ENCODE assay signal across 16 cellular contexts in genomic region chr18:9927392-9928063, GRCh38. TPM values are rescaled to one million over a fixed set of nuclear protein-coding genes. Genes with fewer than 3 reads are reported as not detected.
DNase-seq lines count a peak whose midpoint lies in the region; ATAC-seq, FAIRE-seq and TF ChIP-seq lines count a peak whose summit lies in the region.
"Had no signal": no experiment of that assay in that cellular context is flagged by ENCODE, and none has a peak within 500 bp of the region (broad histone marks: within the 10 kb centered on the region; RNA-seq: fewer than 3 reads in every experiment).

No MANE protein-coding gene starts in this region.

- no peak for DNase-seq in activated CD8-positive, alpha-beta T cell treated with anti-CD3 and anti-CD28 coated beads for 36 hours
- DNase-seq in activated CD8-positive, alpha-beta T cell treated with anti-CD3 and anti-CD28 coated beads, Interleukin-2, amount 10 ng/mL, durations not matched to agents 7 days and 5 days: no peak
- no peak for DNase-seq in Karpas-422
- no peak for DNase-seq in astrocyte (ENCODE audit: low read depth)
- no peak for DNase-seq in neural progenitor cell (ENCODE audit: low spot score)
- DNase-seq in posterior vena cava (ENCODE audit: low spot score): no peak
- DNase-seq in GM03348 (ENCODE audit: low spot score): no peak
- DNase-seq in NCI-H1105 treated with DMSO at 0.1 percent for 48 hours (lab: John Stamatoyannopoulos, UW): no peak
- DNase-seq: heart left ventricle, NCI-H1694, NCI-H524, T-helper 1 cell had no signal

- peak overlapping the region; percentile 63 for H3K27ac Mint-ChIP-seq in activated CD8-positive, alpha-beta T cell treated with anti-CD3 and anti-CD28 coated beads for 36 hours
- no peak overlapping the region for H3K27ac Mint-ChIP-seq in activated CD8-positive, alpha-beta T cell treated with anti-CD3 and anti-CD28 coated beads, Interleukin-2, amount 10 ng/mL, durations not matched to agents 7 days and 5 days
- H3K27ac Mint-ChIP-seq in astrocyte (ENCODE audit: unreplicated experiment): peak overlapping the region; percentile 34
- no peak overlapping the region for H3K27ac Mint-ChIP-seq in neural progenitor cell

- POLR2A ChIA-PET in activated CD8-positive, alpha-beta T cell treated with anti-CD3 and anti-CD28 coated beads for 36 hours (lab: Charles Lee): interaction anchor here (0.8 to 1.5 kb wide), 3 partner anchors 13 to 15 kb away, joined by 3 to 4 read pairs (median 4); partner anchors contain the start of gene VAPA
- POLR2A ChIA-PET in activated CD8-positive, alpha-beta T cell treated with anti-CD3 and anti-CD28 coated beads, Interleukin-2, amount 10 ng/mL, durations not matched to agents 7 days and 5 days (lab: Charles Lee): no interaction called here

- H3K4me1 Mint-ChIP-seq in activated CD8-positive, alpha-beta T cell treated with anti-CD3 and anti-CD28 coated beads for 36 hours (ENCODE audit: low read depth): peaks cover 73% of the 10 kb centered on the region
- H3K4me1 Mint-ChIP-seq in activated CD8-positive, alpha-beta T cell treated with anti-CD3 and anti-CD28 coated beads, Interleukin-2, amount 10 ng/mL, durations not matched to agents 7 days and 5 days (ENCODE audit: low read depth): peaks cover 43% of the 10 kb centered on the region
- H3K4me1 Mint-ChIP-seq in astrocyte (ENCODE audit: low read depth, unreplicated experiment): peaks cover 52% of the 10 kb centered on the region
- H3K4me1 Mint-ChIP-seq in neural progenitor cell: peaks cover 13% of the 10 kb centered on the region

- H3K27ac ChIP-seq in Karpas-422 (ENCODE audit: low read length): peak overlapping the region; percentile 2; the same call in 1 of the 2 replicates
- H3K27ac ChIP-seq in astrocyte (ENCODE audit: low read depth, low read length): no peak overlapping the region
- H3K27ac ChIP-seq in neural progenitor cell: no peak overlapping the region
- H3K27ac ChIP-seq: suprapubic skin had no signal

- intact Hi-C loops in activated CD8-positive, alpha-beta T cell treated with anti-CD3 and anti-CD28 coated beads for 36 hours (cut with micrococcal nuclease): no loop called here
- intact Hi-C loops in posterior vena cava (cut with DNase I): loop anchor here in 1 of 2 donors (10.0 kb wide), 1 partner anchor 103 kb away; no protein-coding TSS in a partner anchor

- no peaks in the 10 kb centered on the region for H3K9me3 Mint-ChIP-seq in activated CD8-positive, alpha-beta T cell treated with anti-CD3 and anti-CD28 coated beads for 36 hours
- H3K9me3 Mint-ChIP-seq in activated CD8-positive, alpha-beta T cell treated with anti-CD3 and anti-CD28 coated beads, Interleukin-2, amount 10 ng/mL, durations not matched to agents 7 days and 5 days (ENCODE audit: insufficient read depth): no peaks in the 10 kb centered on the region
- H3K9me3 Mint-ChIP-seq in astrocyte (ENCODE audit: unreplicated experiment): no peaks in the 10 kb centered on the region
- H3K9me3 Mint-ChIP-seq in neural progenitor cell: no peaks in the 10 kb centered on the region

- H4K20me1 ChIP-seq in Karpas-422 (ENCODE audit: insufficient read depth, low read depth, low read length): peaks cover 45% of the 10 kb centered on the region
- peaks cover 90% of the 10 kb centered on the region for H4K20me1 ChIP-seq in astrocyte (ENCODE audit: insufficient read depth, low read length)
- peaks cover 81% of the 10 kb centered on the region for H4K20me1 ChIP-seq in neural progenitor cell (ENCODE audit: low read depth)

- H3K4me3 ChIP-seq in Karpas-422 (ENCODE audit: low read length) (no peak overlapping the region), astrocyte (ENCODE audit: insufficient read depth, low read depth, low read length) (no peak overlapping the region), neural progenitor cell (no peak overlapping the region)
- H3K4me3 ChIP-seq: heart left ventricle, suprapubic skin had no signal

- H3K27me3 Mint-ChIP-seq in activated CD8-positive, alpha-beta T cell treated with anti-CD3 and anti-CD28 coated beads for 36 hours: no peaks in the 10 kb centered on the region
- no peaks in the 10 kb centered on the region for H3K27me3 Mint-ChIP-seq in activated CD8-positive, alpha-beta T cell treated with anti-CD3 and anti-CD28 coated beads, Interleukin-2, amount 10 ng/mL, durations not matched to agents 7 days and 5 days (ENCODE audit: low read depth)
- H3K27me3 Mint-ChIP-seq in astrocyte (ENCODE audit: low read depth, unreplicated experiment): no peaks in the 10 kb centered on the region
- H3K27me3 Mint-ChIP-seq in neural progenitor cell (ENCODE audit: insufficient read depth, low read depth): peaks cover 2% of the 10 kb centered on the region

- ATAC-seq in activated CD8-positive, alpha-beta T cell treated with anti-CD3 and anti-CD28 coated beads for 36 hours: no peak
- no peak for ATAC-seq in activated CD8-positive, alpha-beta T cell treated with anti-CD3 and anti-CD28 coated beads, Interleukin-2, amount 10 ng/mL, durations not matched to agents 7 days and 5 days
- ATAC-seq: heart left ventricle had no signal

- H3K9ac ChIP-seq in Karpas-422 (ENCODE audit: low read length): no peak overlapping the region
- H3K9ac ChIP-seq in astrocyte (ENCODE audit: low read length): no peak overlapping the region
- H3K9ac ChIP-seq in neural progenitor cell: no peak overlapping the region

- no peak for FAIRE-seq in astrocyte (lab: Jason Lieb, UNC)

- H3K9me3 ChIP-seq in Karpas-422 (ENCODE audit: low read length) (no peaks in the 10 kb centered on the region), astrocyte (ENCODE audit: insufficient read depth, low read depth, low read length) (no peaks in the 10 kb centered on the region), neural progenitor cell (ENCODE audit: low read depth) (no peaks in the 10 kb centered on the region)
- H3K9me3 ChIP-seq: heart left ventricle, suprapubic skin had no signal

- H3K36me3 Mint-ChIP-seq in activated CD8-positive, alpha-beta T cell treated with anti-CD3 and anti-CD28 coated beads for 36 hours (ENCODE audit: low read depth): peaks cover 12% of the 10 kb centered on the region
- peaks cover 20% of the 10 kb centered on the region for H3K36me3 Mint-ChIP-seq in activated CD8-positive, alpha-beta T cell treated with anti-CD3 and anti-CD28 coated beads, Interleukin-2, amount 10 ng/mL, durations not matched to agents 7 days and 5 days (ENCODE audit: low read depth)
- H3K36me3 Mint-ChIP-seq in astrocyte (ENCODE audit: low read depth, unreplicated experiment) (peaks cover 3% of the 10 kb centered on the region), neural progenitor cell (peaks cover 12% of the 10 kb centered on the region)

- H3K36me3 ChIP-seq in Karpas-422 (ENCODE audit: insufficient read depth, low read length): peaks cover 11% of the 10 kb centered on the region; the same call in 1 of the 2 replicates
- no peaks in the 10 kb centered on the region for H3K36me3 ChIP-seq in astrocyte (ENCODE audit: insufficient read depth, low read length)
- no peaks in the 10 kb centered on the region for H3K36me3 ChIP-seq in neural progenitor cell

- no peak for TF ChIP-seq CTCF in activated CD8-positive, alpha-beta T cell treated with anti-CD3 and anti-CD28 coated beads for 36 hours (IDR thresholded peaks at IDR 0.05)
- no peak for TF ChIP-seq CTCF in astrocyte (IDR thresholded peaks at IDR 0.05; ENCODE audit: insufficient read depth, low read depth, low read length)
- TF ChIP-seq CTCF in neural progenitor cell (IDR thresholded peaks at IDR 0.05): no peak

- H2AFZ ChIP-seq in Karpas-422 (ENCODE audit: low read length): no peak overlapping the region
- H2AFZ ChIP-seq in astrocyte (ENCODE audit: low read depth, low read length): no peak overlapping the region
- H2AFZ ChIP-seq in neural progenitor cell (replicated peaks): no peak overlapping the region

- CTCF ChIA-PET in activated CD8-positive, alpha-beta T cell treated with anti-CD3 and anti-CD28 coated beads for 36 hours (lab: Charles Lee): interaction anchor here (1.2 to 1.4 kb wide), 3 partner anchors 12 to 23 kb away, joined by 3 to 4 read pairs (median 4); no protein-coding TSS in a partner anchor
- CTCF ChIA-PET in activated CD8-positive, alpha-beta T cell treated with anti-CD3 and anti-CD28 coated beads, Interleukin-2, amount 10 ng/mL, durations not matched to agents 7 days and 5 days (lab: Charles Lee): interaction anchor here (1.1 kb wide), 1 partner anchor 22 kb away, joined by 3 read pairs; no protein-coding TSS in a partner anchor

- H3K4me3 Mint-ChIP-seq in activated CD8-positive, alpha-beta T cell treated with anti-CD3 and anti-CD28 coated beads for 36 hours: no peak overlapping the region
- no peak overlapping the region for H3K4me3 Mint-ChIP-seq in activated CD8-positive, alpha-beta T cell treated with anti-CD3 and anti-CD28 coated beads, Interleukin-2, amount 10 ng/mL, durations not matched to agents 7 days and 5 days
- H3K4me3 Mint-ChIP-seq in astrocyte (ENCODE audit: unreplicated experiment) (no peak overlapping the region), neural progenitor cell (no peak overlapping the region)

- peak overlapping the region; percentile 10 for H3K4me2 ChIP-seq in Karpas-422 (ENCODE audit: low read depth, low read length, poor library complexity, severe bottlenecking)
- H3K4me2 ChIP-seq in astrocyte (ENCODE audit: low read length): no peak overlapping the region
- H3K4me2 ChIP-seq in neural progenitor cell: peak overlapping the region; percentile 20

- H3K9me2 ChIP-seq in Karpas-422 (replicated peaks; ENCODE audit: insufficient read depth, low read length): no peaks in the 10 kb centered on the region

- no peaks in the 10 kb centered on the region for H3F3A ChIP-seq in neural progenitor cell (ENCODE audit: low read depth)

- no peaks in the 10 kb centered on the region for H3K27me3 ChIP-seq in Karpas-422 (ENCODE audit: low read length)
- H3K27me3 ChIP-seq in astrocyte (ENCODE audit: insufficient read depth, low read length): no peaks in the 10 kb centered on the region
- no peaks in the 10 kb centered on the region for H3K27me3 ChIP-seq in neural progenitor cell
- H3K27me3 ChIP-seq: heart left ventricle, suprapubic skin had no signal

- H3K4me1 ChIP-seq in Karpas-422 (ENCODE audit: low read length) (peaks cover 48% of the 10 kb centered on the region), astrocyte (ENCODE audit: insufficient read depth, low read length) (peaks cover 5% of the 10 kb centered on the region), neural progenitor cell (peaks cover 44% of the 10 kb centered on the region)

- H3K79me2 ChIP-seq in Karpas-422 (ENCODE audit: low read length) (peaks cover 100% of the 10 kb centered on the region), astrocyte (ENCODE audit: insufficient read depth, low read length) (peaks cover 100% of the 10 kb centered on the region), neural progenitor cell (ENCODE audit: low read depth) (peaks cover 100% of the 10 kb centered on the region)

RNA-seq across cellular contexts. Expression of gene VAPA, which starts 13.7 kb away (rescaled TPM):
- 100 to 1,000 TPM; 146 to 152 TPM for total RNA-seq in activated CD8-positive, alpha-beta T cell treated with anti-CD3 and anti-CD28 coated beads for 36 hours
- 100 to 1,000 TPM; 138 to 142 TPM for total RNA-seq in activated CD8-positive, alpha-beta T cell treated with anti-CD3 and anti-CD28 coated beads, Interleukin-2, amount 10 ng/mL, durations not matched to agents 7 days and 5 days
- 138 and 162 TPM in 2 replicates for total RNA-seq in Karpas-422 (2014; rRNA removed; shearing (Covaris generic); ENCODE audit: low replicate concordance)
- total RNA-seq in astrocyte (176 and 181 TPM in 2 replicates), neural progenitor cell (ENCODE audit: low replicate concordance) (165 and 285 TPM in 2 replicates), posterior vena cava (100 to 1,000 TPM; 172 to 203 TPM)

RNA-seq across cellular contexts. Expression of gene TXNDC2, which starts 41.8 kb away (rescaled TPM):
- total RNA-seq in activated CD8-positive, alpha-beta T cell treated with anti-CD3 and anti-CD28 coated beads for 36 hours: not detected
- not detected for total RNA-seq in activated CD8-positive, alpha-beta T cell treated with anti-CD3 and anti-CD28 coated beads, Interleukin-2, amount 10 ng/mL, durations not matched to agents 7 days and 5 days
- not detected in 2 replicates for total RNA-seq in Karpas-422 (2014; rRNA removed; shearing (Covaris generic); ENCODE audit: low replicate concordance)
- total RNA-seq in astrocyte: 0.07 TPM in 1 of 2 replicates, not detected in the other
- total RNA-seq in neural progenitor cell (ENCODE audit: low replicate concordance): not detected in 2 replicates
- under 1 TPM; 0.19 to 0.29 TPM for total RNA-seq in posterior vena cava
- total RNA-seq: G401, heart left ventricle, kidney epithelial cell, mucosa of gallbladder, suprapubic skin had no signal

Comparison
In these comparisons a context has a peak if more than half of its experiments do, and no peak if none do; other contexts are left out.
1. H3K27ac Mint-ChIP-seq: peak in activated CD8-positive, alpha-beta T cell treated with anti-CD3 and anti-CD28 coated beads for 36 hours (single experiment) and astrocyte (single experiment); none in activated CD8-positive, alpha-beta T cell treated with anti-CD3 and anti-CD28 coated beads, Interleukin-2, amount 10 ng/mL, durations not matched to agents 7 days and 5 days (single experiment) and neural progenitor cell (single experiment).